In the genomic region with DNA sequence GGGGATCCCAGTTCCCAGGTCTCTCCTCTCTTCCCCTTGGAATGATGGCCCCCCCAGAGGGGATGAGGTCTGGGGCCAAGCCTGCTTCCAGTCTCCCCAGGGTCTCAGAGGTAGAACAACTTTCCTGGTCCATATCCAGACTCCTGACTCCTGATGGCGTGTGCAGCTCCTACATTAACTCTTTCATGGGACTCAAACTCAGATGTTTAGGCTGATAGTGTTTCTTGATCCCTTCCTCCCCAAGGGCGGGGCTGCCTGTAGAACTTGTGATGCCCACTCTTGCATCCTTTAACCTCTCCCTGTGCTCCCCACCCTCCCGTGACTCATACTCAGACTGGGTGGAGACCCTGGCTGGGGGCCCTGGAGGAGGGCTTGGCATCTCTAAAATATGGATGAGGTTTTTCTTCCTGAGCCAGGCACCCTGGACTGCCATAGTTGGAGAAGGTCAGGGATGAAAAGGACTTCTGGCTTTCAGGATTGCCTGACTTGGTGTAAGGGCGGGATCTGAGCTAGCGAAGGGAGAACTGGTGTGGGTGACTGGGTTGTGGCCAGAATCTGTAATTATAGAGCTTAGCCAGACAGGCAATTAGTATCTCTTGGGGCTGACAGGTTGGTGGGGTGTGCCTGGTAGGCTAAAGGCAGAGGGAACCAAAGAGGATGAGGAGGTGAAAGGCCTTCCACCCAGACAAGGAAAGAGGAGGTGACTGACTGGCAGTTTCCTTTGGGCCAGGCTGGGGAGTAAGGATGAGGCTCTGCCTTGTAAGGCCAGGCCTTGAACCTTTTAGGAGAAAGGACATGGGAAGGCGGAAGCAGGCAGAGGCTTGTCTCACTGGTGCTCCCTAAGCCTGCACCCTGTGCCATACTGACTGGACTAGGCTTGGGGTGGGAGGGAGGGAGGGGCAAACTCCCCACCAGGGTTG, we compare ENCODE assay signal across 1 cellular context.
TF ChIP-seq lines count a peak whose summit lies in the region.

No MANE protein-coding gene starts in this region.

TF ChIP-seq in WTC11, 78 proteins besides CTCF, POLR2A, EP300 and RAD21 (continued from another document):
- TF ChIP-seq, protein P1, sequence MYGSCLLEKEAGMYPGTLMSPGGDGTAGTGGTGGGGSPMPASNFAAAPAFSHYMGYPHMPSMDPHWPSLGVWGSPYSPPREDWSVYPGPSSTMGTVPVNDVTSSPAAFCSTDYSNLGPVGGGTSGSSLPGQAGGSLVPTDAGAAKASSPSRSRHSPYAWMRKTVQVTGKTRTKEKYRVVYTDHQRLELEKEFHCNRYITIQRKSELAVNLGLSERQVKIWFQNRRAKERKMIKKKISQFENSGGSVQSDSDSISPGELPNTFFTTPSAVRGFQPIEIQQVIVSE (CRISPR knock-in tag; IDR thresholded peaks at IDR 0.05; ENCODE audit: borderline replicate concordance), result no peak
- TF ChIP-seq NFYB (CRISPR knock-in tag; conservative IDR thresholded peaks at IDR 0.05; ENCODE audit: low read depth) (no peak), NFATC4 (CRISPR knock-in tag; IDR thresholded peaks at IDR 0.05) (no peak)
